6 cellular contexts compared by ENCODE assay signal in genomic region chr6:33428891-33429744, GRCh38. TPM values are rescaled to one million over a fixed set of nuclear protein-coding genes. Genes with fewer than 3 reads are reported as not detected.
DNase-seq lines count a peak whose midpoint lies in the region; ATAC-seq and TF ChIP-seq lines count a peak whose summit lies in the region.

No MANE protein-coding gene starts in this region.

- H3K27ac ChIP-seq in BLaER1 treated with 17β-estradiol and CSF1 and Interleukin-3, amounts not matched to agents 10 nM and 100 nM = peak overlapping the region in 7 of 11 experiments; percentile 6 to 70 (median 61); a peak in 9 of 22 replicates
- no peak overlapping the region for H3K27ac ChIP-seq in SU-DHL-6 (ENCODE audit: low read depth, low read length)
- H3K27ac ChIP-seq in mesenchymal stem cell (ENCODE audit: low read length, poor library complexity, severe bottlenecking) = no peak overlapping the region

- no peak overlapping the region for H2BK15ac ChIP-seq in mesenchymal stem cell (ENCODE audit: low read depth, poor library complexity, severe bottlenecking)

- H2BK5ac ChIP-seq in mesenchymal stem cell (ENCODE audit: low read depth, low read length, poor library complexity, severe bottlenecking) = no peak overlapping the region

- H2AFZ ChIP-seq in SU-DHL-6 (ENCODE audit: low read depth, low read length, severe bottlenecking) = no peak overlapping the region
- no peak overlapping the region for H2AFZ ChIP-seq in mesenchymal stem cell (ENCODE audit: low read depth, low read length)

- peaks cover 24% of the 10 kb centered on the region for H3K79me1 ChIP-seq in mesenchymal stem cell (replicated peaks; ENCODE audit: low read length, poor library complexity, severe bottlenecking)

- H3K4me3 ChIP-seq in BLaER1 treated with 17β-estradiol and CSF1 and Interleukin-3, amounts not matched to agents 10 nM and 100 nM = peak overlapping the region; percentile 64 to 80 (median 72); a peak in 19 of 20 replicates
- no peak overlapping the region for H3K4me3 ChIP-seq in SU-DHL-6 (ENCODE audit: insufficient read depth, low read length, poor library complexity, severe bottlenecking)
- peak overlapping the region in 1 of 2 experiments; percentile 80 for H3K4me3 ChIP-seq in mesenchymal stem cell (ENCODE audit: insufficient read depth in 1 of 2, low read depth in 1 of 2, low read length in 2 of 2)

- no peak for ATAC-seq in GM19023 (IDR thresholded peaks at IDR 0.05; ENCODE audit: unreplicated experiment)
- ATAC-seq in HG03521 (IDR thresholded peaks at IDR 0.05; ENCODE audit: unreplicated experiment) = no peak

- H3F3A ChIP-seq in SU-DHL-6 (ENCODE audit: insufficient read depth) = peaks cover 23% of the 10 kb centered on the region

- H2AK5ac ChIP-seq in mesenchymal stem cell (ENCODE audit: low read length, severe bottlenecking) = peak overlapping the region; percentile 10

- H4K91ac ChIP-seq in mesenchymal stem cell (ENCODE audit: low read length) = no peak overlapping the region

- no peaks in the 10 kb centered on the region for H3K9me2 ChIP-seq in SU-DHL-6 (replicated peaks; ENCODE audit: insufficient read depth, low read length)

- no peak overlapping the region for H2BK12ac ChIP-seq in mesenchymal stem cell (ENCODE audit: low read length in 2 of 2)

- H4K20me1 ChIP-seq in BLaER1 treated with 17β-estradiol and CSF1 and Interleukin-3, amounts not matched to agents 10 nM and 100 nM = peaks cover 0 to 14% (median 0%) of the 10 kb centered on the region in 11 experiments; a peak in 4 of 22 replicates
- no peaks in the 10 kb centered on the region for H4K20me1 ChIP-seq in SU-DHL-6 (ENCODE audit: low read depth, low read length)

- peak overlapping the region in 1 of 2 experiments; percentile 36 for H3K23ac ChIP-seq in mesenchymal stem cell (ENCODE audit: low read length in 2 of 2)

- H3K9me3 ChIP-seq in BLaER1 treated with 17β-estradiol and CSF1 and Interleukin-3, amounts not matched to agents 10 nM and 100 nM (replicated peaks in 1 of 11) = no peaks in the 10 kb centered on the region
- H3K9me3 ChIP-seq in SU-DHL-6 (ENCODE audit: insufficient read depth, low read length) = no peaks in the 10 kb centered on the region
- H3K9me3 ChIP-seq in mesenchymal stem cell (ENCODE audit: control insufficient read depth, low read length) = no peaks in the 10 kb centered on the region

- H3K9ac ChIP-seq in BLaER1 treated with 17β-estradiol and CSF1 and Interleukin-3, amounts not matched to agents 10 nM and 100 nM = peak overlapping the region in 10 of 11 experiments; percentile 38 to 82 (median 70); a peak in 16 of 22 replicates
- H3K9ac ChIP-seq in SU-DHL-6 (ENCODE audit: low read length) (no peak overlapping the region), mesenchymal stem cell (ENCODE audit: low read length) (peak overlapping the region; percentile 60)

- peak overlapping the region in 1 of 2 experiments; percentile 2 for H3K14ac ChIP-seq in mesenchymal stem cell (ENCODE audit: low read length in 2 of 2)

- H3K79me2 ChIP-seq in SU-DHL-6 (ENCODE audit: insufficient read depth, low read length) = no peaks in the 10 kb centered on the region

- no peak overlapping the region for H4K8ac ChIP-seq in mesenchymal stem cell (ENCODE audit: low read length)

- peak overlapping the region in 1 of 2 experiments; percentile 34 for H3K18ac ChIP-seq in mesenchymal stem cell (ENCODE audit: low read depth in 1 of 2, low read length in 2 of 2)

- H3K36me3 ChIP-seq in BLaER1 treated with 17β-estradiol and CSF1 and Interleukin-3, amounts not matched to agents 10 nM and 100 nM = 0 out of 22 replicates have a peak, but pooled peaks cover 0 to 2% (median 0%) of the 10 kb centered on the region in 11 experiments
- H3K36me3 ChIP-seq in SU-DHL-6 (ENCODE audit: low read length) (no peaks in the 10 kb centered on the region), mesenchymal stem cell (ENCODE audit: control insufficient read depth in 1 of 2, insufficient read depth in 2 of 2, low read depth in 1 of 2, low read length in 2 of 2) (peaks cover 17 to 23% of the 10 kb centered on the region in 2 experiments)

- DNase-seq in mesenchymal stem cell (no peak), SKM-1 treated with dmso at 0.1 percent for 144 hours (lab: John Stamatoyannopoulos, UW; ENCODE audit: unreplicated experiment) (no peak)

- no peaks in the 10 kb centered on the region for H3K27me3 ChIP-seq in BLaER1 treated with 17β-estradiol and CSF1 and Interleukin-3, amounts not matched to agents 10 nM and 100 nM
- H3K27me3 ChIP-seq in SU-DHL-6 (ENCODE audit: low read length) (peaks cover 6% of the 10 kb centered on the region; the same call in 1 of the 2 replicates), mesenchymal stem cell (ENCODE audit: control insufficient read depth in 1 of 2, insufficient read depth in 1 of 2, low read length in 2 of 2) (no peaks in the 10 kb centered on the region)

- no peak overlapping the region for H3K4ac ChIP-seq in mesenchymal stem cell (ENCODE audit: low read depth in 1 of 2, low read length in 2 of 2)

- H2BK120ac ChIP-seq in mesenchymal stem cell (ENCODE audit: low read depth, low read length) = no peak overlapping the region

- TF ChIP-seq CTCF in SU-DHL-6 (IDR thresholded peaks at IDR 0.05; ENCODE audit: insufficient read depth, low read length, poor library complexity, severe bottlenecking) = no peak

- H3K4me1 ChIP-seq in BLaER1 treated with 17β-estradiol and CSF1 and Interleukin-3, amounts not matched to agents 10 nM and 100 nM = peaks cover 75 to 84% (median 78%) of the 10 kb centered on the region in 10 experiments
- peaks cover 64% of the 10 kb centered on the region for H3K4me1 ChIP-seq in mesenchymal stem cell (ENCODE audit: control insufficient read depth, insufficient read depth, low read depth, low read length)

- WGBS in mesenchymal stem cell = 89% methylated on average over 4 of the region's 4 CpGs

- peak overlapping the region; percentile 83 to 100 (median 98) for H3K4me2 ChIP-seq in BLaER1 treated with 17β-estradiol and CSF1 and Interleukin-3, amounts not matched to agents 10 nM and 100 nM
- H3K4me2 ChIP-seq in SU-DHL-6 (ENCODE audit: low read depth, low read length, poor library complexity, severe bottlenecking) (peak overlapping the region; percentile 26), mesenchymal stem cell (ENCODE audit: low read length, poor library complexity, severe bottlenecking) (peak overlapping the region; percentile 54)

RNA-seq across cellular contexts. Expression of gene SYNGAP1, which starts 9.3 kb away (rescaled TPM):
- 18.5 TPM for polyA plus RNA-seq in mesenchymal stem cell (2013, experiment 1 of 2)
- 19.0 TPM for polyA plus RNA-seq in mesenchymal stem cell (2013, experiment 2 of 2)

RNA-seq across cellular contexts. Expression of gene CUTA, which starts 11.2 kb away (rescaled TPM):
- polyA plus RNA-seq in mesenchymal stem cell (2013, experiment 1 of 2) = 472 TPM
- 480 TPM for polyA plus RNA-seq in mesenchymal stem cell (2013, experiment 2 of 2)

RNA-seq across cellular contexts. Expression of gene PHF1, which starts 18.3 kb away (rescaled TPM):
- 43.1 TPM for polyA plus RNA-seq in mesenchymal stem cell (2013, experiment 1 of 2)
- polyA plus RNA-seq in mesenchymal stem cell (2013, experiment 2 of 2) = 40.9 TPM

RNA-seq across cellular contexts. Expression of gene ZBTB9, which starts 25.3 kb away (rescaled TPM):
- 3.6 TPM for polyA plus RNA-seq in mesenchymal stem cell (2013, experiment 1 of 2)
- polyA plus RNA-seq in mesenchymal stem cell (2013, experiment 2 of 2) = 3.9 TPM

RNA-seq across cellular contexts. Expression of gene KIFC1, which starts 37.5 kb away (rescaled TPM):
- 4.9 TPM for polyA plus RNA-seq in mesenchymal stem cell (2013, experiment 1 of 2)
- polyA plus RNA-seq in mesenchymal stem cell (2013, experiment 2 of 2) = 5.1 TPM

Comparison
In these comparisons a context has a peak if more than half of its experiments do, and no peak if none do; other contexts are left out.
1. H3K27ac ChIP-seq: peak in BLaER1 treated with 17β-estradiol and CSF1 and Interleukin-3, amounts not matched to agents 10 nM and 100 nM (7 of 11); none in SU-DHL-6 (single experiment) and mesenchymal stem cell (single experiment).
2. H3K4me2 ChIP-seq: peak in every context shown above with its lines; median percentile 98 in BLaER1 treated with 17β-estradiol and CSF1 and Interleukin-3, amounts not matched to agents 10 nM and 100 nM; 54 in mesenchymal stem cell; 26 in SU-DHL-6.